Comparison of ENCODE assay signal across 18 cellular contexts in the genomic region with DNA sequence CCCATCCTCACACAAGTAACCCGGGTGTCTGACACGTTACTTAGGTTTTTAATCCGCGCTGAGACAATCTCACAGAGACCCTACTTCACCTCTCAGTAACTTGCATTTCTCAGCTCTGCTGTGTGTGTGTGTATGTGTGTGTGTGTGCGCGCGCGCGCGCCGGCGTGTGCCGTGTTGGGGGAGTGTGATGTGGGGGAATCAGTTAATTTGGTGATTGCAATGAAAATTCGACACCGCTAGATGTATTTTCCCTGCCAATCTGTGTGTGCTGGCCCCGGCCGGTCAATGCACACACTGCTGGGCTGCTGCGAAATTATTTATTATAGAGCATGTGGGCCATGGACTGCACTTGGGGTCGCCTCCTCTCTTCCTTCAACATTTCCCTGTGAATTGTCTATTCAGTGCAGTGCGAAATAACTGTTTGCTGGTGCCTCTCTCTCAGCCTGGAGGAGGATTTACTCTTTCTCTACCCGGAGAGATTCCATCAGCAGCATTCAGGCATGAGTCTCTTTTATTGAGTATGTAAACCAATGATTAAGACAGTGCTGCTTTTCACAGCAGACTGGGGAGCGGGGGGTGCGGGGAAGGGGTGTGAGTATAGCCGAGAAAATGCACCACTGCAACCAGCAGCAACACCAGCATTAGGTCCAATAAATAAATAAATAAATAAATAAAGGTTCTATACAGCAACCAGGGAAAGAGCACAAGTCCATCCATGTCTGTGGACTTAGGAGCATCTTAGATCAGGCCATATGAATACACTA. TPM values are rescaled to one million over a fixed set of nuclear protein-coding genes. Genes with fewer than 3 reads are reported as not detected.
DNase-seq lines count a peak whose midpoint lies in the region; ATAC-seq and TF ChIP-seq lines count a peak whose summit lies in the region.
"Had no signal": no experiment of that assay in that cellular context is flagged by ENCODE, and none has a peak within 500 bp of the region (broad histone marks: within the 10 kb centered on the region; RNA-seq: fewer than 3 reads in every experiment).

No MANE protein-coding gene starts in this region.

- ATAC-seq in left ventricle myocardium superior (no peak), HG02938 (IDR thresholded peaks at IDR 0.05; ENCODE audit: unreplicated experiment) (no peak)
- ATAC-seq: left colon, natural killer cell, Panc1, upper lobe of right lung had no signal

- no peaks in the 10 kb centered on the region for H3K9me2 ChIP-seq in neural cell (ENCODE audit: insufficient read depth, low read length)

- H3K27ac Mint-ChIP-seq in endodermal cell: no peak overlapping the region
- H3K27ac Mint-ChIP-seq: natural killer cell had no signal

- no peaks in the 10 kb centered on the region for H3F3A ChIP-seq in neural cell (ENCODE audit: insufficient read depth, low read length, poor library complexity, severe bottlenecking)

- H3K4me3 Mint-ChIP-seq in endodermal cell: peak overlapping the region; percentile 78
- H3K4me3 Mint-ChIP-seq: natural killer cell had no signal

- no peaks in the 10 kb centered on the region for H4K20me1 ChIP-seq in neural cell (ENCODE audit: insufficient read depth)

- peak overlapping the region; percentile 74 for H3K4me2 ChIP-seq in neural cell (ENCODE audit: low read length)

- H3K79me2 ChIP-seq in neural cell (replicated peaks; ENCODE audit: insufficient read depth, low read length): no peaks in the 10 kb centered on the region

- peak overlapping the region; percentile 11 for H3K9ac ChIP-seq in endodermal cell (ENCODE audit: extremely low read depth, low read length, poor library complexity, severe bottlenecking)
- peak overlapping the region; percentile 35 for H3K9ac ChIP-seq in neural cell (ENCODE audit: low read length)

- no peak overlapping the region for H3K27ac ChIP-seq in right atrium auricular region
- no peak overlapping the region for H3K27ac ChIP-seq in endodermal cell (ENCODE audit: low read depth, low read length)
- H3K27ac ChIP-seq in neural cell (ENCODE audit: low read length): no peak overlapping the region
- H3K27ac ChIP-seq in tibial nerve: peak overlapping the region in 2 of 4 donors; percentile 16 to 32
- H3K27ac ChIP-seq: upper lobe of right lung had no signal

- H3K4me1 Mint-ChIP-seq in endodermal cell: peaks cover 61% of the 10 kb centered on the region

- DNase-seq in right atrium auricular region (ENCODE audit: low spot score) (no peak), left ventricle myocardium superior (no peak), endodermal cell (peak; percentile 69), tibial nerve (ENCODE audit: low spot score in 2 of 2) (no peak), glomerular visceral epithelial cell (ENCODE audit: extremely low spot score) (no peak), NCI-H510A (lab: John Stamatoyannopoulos, UW) (no peak)
- DNase-seq: activated T-cell treated with anti-CD3 and anti-CD28 coated beads for 4 hours; Caco-2; dermis blood vessel endothelial cell; left colon; natural killer cell; NCI-H226; stimulated activated CD4-positive, alpha-beta T cell treated with anti-CD3 and anti-CD28 coated beads, Interleukin-15, amount 100 ng/mL, for 24 hours; upper lobe of right lung had no signal

- H3K27me3 ChIP-seq in right atrium auricular region (peaks cover 0 to 4% of the 10 kb centered on the region in 2 donors), endodermal cell (ENCODE audit: control insufficient read depth, insufficient read depth, low read length, poor library complexity, severe bottlenecking) (no peaks in the 10 kb centered on the region), neural cell (ENCODE audit: insufficient read depth, low read depth, low read length) (peaks cover 18% of the 10 kb centered on the region), tibial nerve (peaks cover 0 to 26% of the 10 kb centered on the region in 2 donors)

- TF ChIP-seq EP300 in neural cell (conservative IDR thresholded peaks at IDR 0.05; ENCODE audit: poor library complexity, severe bottlenecking) (no peak), tibial nerve (IDR thresholded peaks at IDR 0.05) (no peak)

- H2AFZ ChIP-seq in neural cell (ENCODE audit: low read depth, low read length): no peak overlapping the region

- H3K4me3 ChIP-seq in right atrium auricular region: peak overlapping the region; percentile 12 to 65
- peak overlapping the region; percentile 91 for H3K4me3 ChIP-seq in endodermal cell (ENCODE audit: low read length)
- H3K4me3 ChIP-seq in neural cell (ENCODE audit: low read length): peak overlapping the region; percentile 84
- H3K4me3 ChIP-seq in tibial nerve: peak overlapping the region; percentile 4 to 67 (median 18)
- H3K4me3 ChIP-seq: upper lobe of right lung had no signal

- intact Hi-C loops in left ventricle myocardium superior (cut with micrococcal nuclease): no loop called here

- no peak for TF ChIP-seq POLR2A in tibial nerve (IDR thresholded peaks at IDR 0.05)

- H3K36me3 ChIP-seq in right atrium auricular region (no peaks in the 10 kb centered on the region), endodermal cell (ENCODE audit: control insufficient read depth, insufficient read depth, low read length) (no peaks in the 10 kb centered on the region), neural cell (ENCODE audit: insufficient read depth, low read length) (no peaks in the 10 kb centered on the region), tibial nerve (no peaks in the 10 kb centered on the region)
- H3K36me3 ChIP-seq: upper lobe of right lung had no signal

- H3K9me3 ChIP-seq in right atrium auricular region (no peaks in the 10 kb centered on the region), endodermal cell (ENCODE audit: control insufficient read depth, low read length) (no peaks in the 10 kb centered on the region), neural cell (ENCODE audit: low read length) (no peaks in the 10 kb centered on the region), tibial nerve (no peaks in the 10 kb centered on the region)
- H3K9me3 ChIP-seq: Caco-2, upper lobe of right lung had no signal

- no peaks in the 10 kb centered on the region for H3K36me3 Mint-ChIP-seq in endodermal cell (ENCODE audit: low read depth)

- 8 to 36% methylated on average over 2 to 24 of the region's 24 CpGs for WGBS in endodermal cell (ENCODE audit: insufficient coverage in 1 of 2, insufficient read length in 1 of 2), 2 experiments
- 14 to 29% methylated on average over 24 of the region's 24 CpGs for WGBS in tibial nerve, 2 donors

- peak; percentile 24 for TF ChIP-seq RAD21 in neural cell (conservative IDR thresholded peaks at IDR 0.05)

- H3K9me3 Mint-ChIP-seq in endodermal cell: no peaks in the 10 kb centered on the region

- H3K4me1 ChIP-seq in right atrium auricular region (peaks cover 0 to 20% of the 10 kb centered on the region in 2 donors), endodermal cell (ENCODE audit: control insufficient read depth, insufficient read depth, low read length) (peaks cover 5% of the 10 kb centered on the region), tibial nerve (peaks cover 0 to 11% (median 3%) of the 10 kb centered on the region in 4 donors)
- H3K4me1 ChIP-seq: Caco-2 had no signal

- TF ChIP-seq CTCF in right atrium auricular region (IDR thresholded peaks at IDR 0.05) (no peak), endodermal cell (conservative IDR thresholded peaks at IDR 0.05) (no peak), neural cell (IDR thresholded peaks at IDR 0.05; ENCODE audit: poor library complexity, severe bottlenecking) (peak; percentile 29), tibial nerve (IDR thresholded peaks at IDR 0.05) (no peak)

- peaks cover 17% of the 10 kb centered on the region for H3K27me3 Mint-ChIP-seq in endodermal cell (ENCODE audit: insufficient read depth)

TF ChIP-seq in neural cell, 6 proteins besides CTCF, POLR2A, EP300 and RAD21:
- TF ChIP-seq SMC3 (conservative IDR thresholded peaks at IDR 0.05; ENCODE audit: poor library complexity): peak; percentile 34
- TF ChIP-seq POLR2AphosphoS5 (IDR thresholded peaks at IDR 0.05): no peak
- TF ChIP-seq MXI1 (conservative IDR thresholded peaks at IDR 0.05; ENCODE audit: poor library complexity, severe bottlenecking): peak; percentile 16

RNA-seq across cellular contexts. Expression of a gene that starts 2.9 kb away (rescaled TPM):
- 1 to 10 TPM; 6.5 to 9.5 TPM for total RNA-seq in right atrium auricular region
- 2.5 TPM for total RNA-seq in left ventricle myocardium superior
- 10 to 100 TPM; 24.1 to 29.8 TPM for total RNA-seq in endodermal cell
- 8.7 TPM for polyA plus RNA-seq in endodermal cell (2013, experiment 1 of 2)
- polyA plus RNA-seq in endodermal cell (2013, experiment 2 of 2): 8.2 TPM
- polyA plus RNA-seq in neural cell: 4.2 and 4.5 TPM in 2 replicates
- polyA minus RNA-seq in neural cell: 12.4 and 15.2 TPM in 2 replicates
- 10 to 100 TPM; 15.6 to 51.8 (median 37.4) TPM for total RNA-seq in tibial nerve
- total RNA-seq: Caco-2; dermis blood vessel endothelial cell; T-helper 1 cell treated with Interleukin-12 subunit alpha and Interleukin-12 subunit beta and Interleukin-4 antibody, amounts not matched to agents 30 ng/mL and 1 ng/mL, for 36 hours had no signal

Comparison
In these comparisons a context has a peak if more than half of its experiments do, and no peak if none do; other contexts are left out.
1. H3K4me3 ChIP-seq: peak in every context shown above with its lines; median percentile 91 in endodermal cell; 84 in neural cell; 38 in right atrium auricular region; 18 in tibial nerve.